16 cellular contexts compared by ENCODE assay signal in genomic region chr6:30443657-30444450, GRCh38. TPM values are rescaled to one million over a fixed set of nuclear protein-coding genes. Genes with fewer than 3 reads are reported as not detected.
DNase-seq lines count a peak whose midpoint lies in the region; ATAC-seq and TF ChIP-seq lines count a peak whose summit lies in the region.
"Had no signal": no experiment of that assay in that cellular context is flagged by ENCODE, and none has a peak within 500 bp of the region (broad histone marks: within the 10 kb centered on the region; RNA-seq: fewer than 3 reads in every experiment).

No MANE protein-coding gene starts in this region.

- H3K27me3 Mint-ChIP-seq in activated naive CD4-positive, alpha-beta T cell treated with anti-CD3 and anti-CD28 coated beads, Interleukin-2, amount 50 U/mL, for 24 hours, result peaks cover 62% of the 10 kb centered on the region
- peaks cover 94% of the 10 kb centered on the region for H3K27me3 Mint-ChIP-seq in activated naive CD4-positive, alpha-beta T cell treated with anti-CD3 and anti-CD28 coated beads, Interleukin-2, amount 10 ng/mL, durations not matched to agents 7 days and 5 days

- H3K4me3 ChIP-seq in upper lobe of right lung, result no peak overlapping the region

- H3K36me3 ChIP-seq in upper lobe of right lung, result no peaks in the 10 kb centered on the region

- TF ChIP-seq CTCF in RWPE1 (conservative IDR thresholded peaks at IDR 0.05; ENCODE audit: low read depth) (no peak), upper lobe of right lung (IDR thresholded peaks at IDR 0.05) (no peak)

- CTCF ChIA-PET in activated naive CD4-positive, alpha-beta T cell treated with anti-CD3 and anti-CD28 coated beads, Interleukin-2, amount 10 ng/mL, durations not matched to agents 7 days and 5 days (lab: Charles Lee), result no interaction called here
- CTCF ChIA-PET in RWPE1 (lab: Yijun Ruan, JAX), result interaction anchor here (1.0 kb wide), 1 partner anchor 10 kb away, joined by 4 read pairs; no protein-coding TSS in a partner anchor

- H3K4me3 Mint-ChIP-seq in activated naive CD4-positive, alpha-beta T cell treated with anti-CD3 and anti-CD28 coated beads, Interleukin-2, amount 50 U/mL, for 24 hours, result no peak overlapping the region
- no peak overlapping the region for H3K4me3 Mint-ChIP-seq in activated naive CD4-positive, alpha-beta T cell treated with anti-CD3 and anti-CD28 coated beads, Interleukin-2, amount 10 ng/mL, durations not matched to agents 7 days and 5 days
- H3K4me3 Mint-ChIP-seq: B cell, nephron had no signal

- no peak for DNase-seq in activated naive CD4-positive, alpha-beta T cell treated with anti-CD3 and anti-CD28 coated beads, Interleukin-2, amount 10 ng/mL, durations not matched to agents 7 days and 5 days
- peak; percentile 50 for DNase-seq in RWPE1 (ENCODE audit: low spot score)
- DNase-seq in head of caudate nucleus, result peak in 22 of 42 donors; percentile 20 to 79 (median 48)
- DNase-seq in upper lobe of right lung, result no peak
- no peak for DNase-seq in activated CD4-positive, CD25-positive, alpha-beta regulatory T cell (lab: John Stamatoyannopoulos, UW)
- no peak for DNase-seq in germinal center (ENCODE audit: low spot score)
- DNase-seq: activated CD8-positive, alpha-beta memory T cell treated with anti-CD3 and anti-CD28 coated beads, Interleukin-2, amount 50 U/mL, for 48 hours; DND-41; kidney; NCI-H2029 treated with DMSO at 0.1 percent for 48 hours; OCI-M1; small intestine had no signal

- H3K27ac Mint-ChIP-seq in activated naive CD4-positive, alpha-beta T cell treated with anti-CD3 and anti-CD28 coated beads, Interleukin-2, amount 50 U/mL, for 24 hours, result peak overlapping the region; percentile 56
- H3K27ac Mint-ChIP-seq in activated naive CD4-positive, alpha-beta T cell treated with anti-CD3 and anti-CD28 coated beads, Interleukin-2, amount 10 ng/mL, durations not matched to agents 7 days and 5 days, result no peak overlapping the region
- H3K27ac Mint-ChIP-seq: B cell, nephron had no signal

- POLR2A ChIA-PET in RWPE1 (lab: Yijun Ruan, JAX; ENCODE audit: low non-redundant PET), result no interaction called here

- no peaks in the 10 kb centered on the region for H3K9me3 Mint-ChIP-seq in activated naive CD4-positive, alpha-beta T cell treated with anti-CD3 and anti-CD28 coated beads, Interleukin-2, amount 50 U/mL, for 24 hours
- H3K9me3 Mint-ChIP-seq in activated naive CD4-positive, alpha-beta T cell treated with anti-CD3 and anti-CD28 coated beads, Interleukin-2, amount 10 ng/mL, durations not matched to agents 7 days and 5 days, result no peaks in the 10 kb centered on the region

- intact Hi-C loops in head of caudate nucleus (cut with DNase I), result no loop called here
- intact Hi-C loops in upper lobe of right lung (cut with DNase I), result no loop called here

- ATAC-seq in upper lobe of right lung, result peak; percentile 43
- ATAC-seq in HG03354 (IDR thresholded peaks at IDR 0.05; ENCODE audit: poor library complexity, severe bottlenecking, unreplicated experiment), result no peak

- H3K27me3 ChIP-seq in upper lobe of right lung, result peaks cover 81% of the 10 kb centered on the region

- H3K4me1 ChIP-seq in upper lobe of right lung, result no peaks in the 10 kb centered on the region

- no peak overlapping the region for H3K27ac ChIP-seq in RWPE1
- no peak overlapping the region for H3K27ac ChIP-seq in upper lobe of right lung

- no peaks in the 10 kb centered on the region for H3K36me3 Mint-ChIP-seq in activated naive CD4-positive, alpha-beta T cell treated with anti-CD3 and anti-CD28 coated beads, Interleukin-2, amount 50 U/mL, for 24 hours
- no peaks in the 10 kb centered on the region for H3K36me3 Mint-ChIP-seq in activated naive CD4-positive, alpha-beta T cell treated with anti-CD3 and anti-CD28 coated beads, Interleukin-2, amount 10 ng/mL, durations not matched to agents 7 days and 5 days

- peaks cover 17% of the 10 kb centered on the region for H3K4me1 Mint-ChIP-seq in activated naive CD4-positive, alpha-beta T cell treated with anti-CD3 and anti-CD28 coated beads, Interleukin-2, amount 50 U/mL, for 24 hours
- H3K4me1 Mint-ChIP-seq in activated naive CD4-positive, alpha-beta T cell treated with anti-CD3 and anti-CD28 coated beads, Interleukin-2, amount 10 ng/mL, durations not matched to agents 7 days and 5 days, result no peaks in the 10 kb centered on the region
- H3K4me1 Mint-ChIP-seq: B cell, nephron had no signal

- no peaks in the 10 kb centered on the region for H3K9me3 ChIP-seq in upper lobe of right lung

RNA-seq across cellular contexts. Expression of gene HLA-E, which starts 45.5 kb away (rescaled TPM):
- total RNA-seq in upper lobe of right lung, result 1,028 TPM

Comparison
In these comparisons a context has a peak if more than half of its experiments do, and no peak if none do; other contexts are left out.
1. DNase-seq: peak in RWPE1 (single experiment) and head of caudate nucleus (22 of 42); none in activated naive CD4-positive, alpha-beta T cell treated with anti-CD3 and anti-CD28 coated beads, Interleukin-2, amount 10 ng/mL, durations not matched to agents 7 days and 5 days (single experiment), upper lobe of right lung (single experiment), activated CD4-positive, CD25-positive, alpha-beta regulatory T cell (0 of 4) and germinal center (single experiment).